In the genomic region with DNA sequence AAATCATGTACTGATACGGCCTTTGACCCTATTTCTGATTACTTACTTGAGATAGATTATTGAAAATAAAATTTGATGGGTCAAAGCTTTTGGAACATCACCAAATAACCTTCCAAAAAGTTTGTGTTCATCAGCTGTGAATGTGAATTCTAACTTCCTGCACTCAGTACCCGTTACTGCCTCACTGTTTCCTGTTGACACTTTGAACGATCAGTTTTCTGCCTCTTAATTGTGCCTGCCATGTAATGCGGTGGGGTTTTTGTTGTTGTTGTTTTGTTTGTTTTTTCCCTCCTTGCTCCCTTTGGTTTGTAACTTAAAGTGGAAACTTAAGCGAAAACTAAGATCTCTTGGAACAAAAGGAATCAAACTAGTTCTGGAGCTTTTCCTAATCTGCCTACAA, we compare ENCODE assay signal across 15 cellular contexts. TPM values are rescaled to one million over a fixed set of nuclear protein-coding genes. Genes with fewer than 3 reads are reported as not detected.
A peak's percentile ranks its signal among the peaks of the same experiment; 100 is the strongest.
DNase-seq lines count a peak whose midpoint lies in the region; ATAC-seq and TF ChIP-seq lines count a peak whose summit lies in the region.
"Had no signal": no experiment of that assay in that cellular context is flagged by ENCODE, and none has a peak within 500 bp of the region (broad histone marks: within the 10 kb centered on the region; RNA-seq: fewer than 3 reads in every experiment).

No MANE protein-coding gene starts in this region.

- no peak for TF ChIP-seq CTCF in GM10266 (IDR thresholded peaks at IDR 0.05; ENCODE audit: control insufficient read depth, insufficient read depth, low read depth, missing control alignments)

- peaks cover 97% of the 10 kb centered on the region for H3K36me3 Mint-ChIP-seq in activated CD4-positive, alpha-beta T cell treated with anti-CD3 and anti-CD28 coated beads, Interleukin-2, amount 10 ng/mL, durations not matched to agents 7 days and 5 days (ENCODE audit: low read depth)
- peaks cover 81% of the 10 kb centered on the region for H3K36me3 Mint-ChIP-seq in T-helper 1 cell treated with Interleukin-12 subunit alpha and Interleukin-12 subunit beta and Interleukin-4 antibody, amounts not matched to agents 30 μg/mL and 1 μg/mL, for 36 hours (ENCODE audit: low read depth)
- H3K36me3 Mint-ChIP-seq in stimulated activated naive B cell treated with anti-CD40 and anti-IgM and Interleukin-4, amounts not matched to agents 10 μg/mL and 1 μg/mL and 100 μg/mL, for 72 hours: peaks cover 62 to 79% of the 10 kb centered on the region in 2 donors

- CTCF ChIA-PET in activated CD4-positive, alpha-beta T cell treated with anti-CD3 and anti-CD28 coated beads, Interleukin-2, amount 10 ng/mL, durations not matched to agents 7 days and 5 days (lab: Charles Lee): interaction anchor here (0.6 to 1.1 kb wide), 2 partner anchors 9 to 28 kb away, joined by 3 read pairs; no protein-coding TSS in a partner anchor

- no peaks in the 10 kb centered on the region for H3K9me3 Mint-ChIP-seq in activated CD4-positive, alpha-beta T cell treated with anti-CD3 and anti-CD28 coated beads, Interleukin-2, amount 10 ng/mL, durations not matched to agents 7 days and 5 days
- H3K9me3 Mint-ChIP-seq in T-helper 1 cell treated with Interleukin-12 subunit alpha and Interleukin-12 subunit beta and Interleukin-4 antibody, amounts not matched to agents 30 μg/mL and 1 μg/mL, for 36 hours: no peaks in the 10 kb centered on the region
- H3K9me3 Mint-ChIP-seq in stimulated activated naive B cell treated with anti-CD40 and anti-IgM and Interleukin-4, amounts not matched to agents 10 μg/mL and 1 μg/mL and 100 μg/mL, for 72 hours: no peaks in the 10 kb centered on the region

- no peak for ATAC-seq in stimulated activated naive B cell treated with anti-CD40 and anti-IgM and Interleukin-4, amounts not matched to agents 10 μg/mL and 1 μg/mL and 100 μg/mL, for 72 hours (replicated peaks)
- ATAC-seq: heart left ventricle had no signal

- H3K4me1 Mint-ChIP-seq in activated CD4-positive, alpha-beta T cell treated with anti-CD3 and anti-CD28 coated beads, Interleukin-2, amount 10 ng/mL, durations not matched to agents 7 days and 5 days: peaks cover 82% of the 10 kb centered on the region
- H3K4me1 Mint-ChIP-seq in T-helper 1 cell treated with Interleukin-12 subunit alpha and Interleukin-12 subunit beta and Interleukin-4 antibody, amounts not matched to agents 30 μg/mL and 1 μg/mL, for 36 hours (ENCODE audit: low read depth): peaks cover 65% of the 10 kb centered on the region
- H3K4me1 Mint-ChIP-seq in stimulated activated naive B cell treated with anti-CD40 and anti-IgM and Interleukin-4, amounts not matched to agents 10 μg/mL and 1 μg/mL and 100 μg/mL, for 72 hours: peaks cover 42 to 56% of the 10 kb centered on the region in 2 donors

- peak overlapping the region; percentile 63 for H3K4me3 Mint-ChIP-seq in activated CD4-positive, alpha-beta T cell treated with anti-CD3 and anti-CD28 coated beads, Interleukin-2, amount 10 ng/mL, durations not matched to agents 7 days and 5 days
- H3K4me3 Mint-ChIP-seq in T-helper 1 cell treated with Interleukin-12 subunit alpha and Interleukin-12 subunit beta and Interleukin-4 antibody, amounts not matched to agents 30 μg/mL and 1 μg/mL, for 36 hours: peak overlapping the region; percentile 71
- H3K4me3 Mint-ChIP-seq in stimulated activated naive B cell treated with anti-CD40 and anti-IgM and Interleukin-4, amounts not matched to agents 10 μg/mL and 1 μg/mL and 100 μg/mL, for 72 hours: no peak overlapping the region

- peak overlapping the region; percentile 98 for H3K27ac Mint-ChIP-seq in activated CD4-positive, alpha-beta T cell treated with anti-CD3 and anti-CD28 coated beads, Interleukin-2, amount 10 ng/mL, durations not matched to agents 7 days and 5 days
- H3K27ac Mint-ChIP-seq in T-helper 1 cell treated with Interleukin-12 subunit alpha and Interleukin-12 subunit beta and Interleukin-4 antibody, amounts not matched to agents 30 μg/mL and 1 μg/mL, for 36 hours: peak overlapping the region; percentile 98
- peak overlapping the region; percentile 82 for H3K27ac Mint-ChIP-seq in stimulated activated naive B cell treated with anti-CD40 and anti-IgM and Interleukin-4, amounts not matched to agents 10 μg/mL and 1 μg/mL and 100 μg/mL, for 72 hours
- H3K27ac Mint-ChIP-seq: progenitor cell of endocrine pancreas had no signal

- H3K27me3 Mint-ChIP-seq in activated CD4-positive, alpha-beta T cell treated with anti-CD3 and anti-CD28 coated beads, Interleukin-2, amount 10 ng/mL, durations not matched to agents 7 days and 5 days: no peaks in the 10 kb centered on the region
- H3K27me3 Mint-ChIP-seq in T-helper 1 cell treated with Interleukin-12 subunit alpha and Interleukin-12 subunit beta and Interleukin-4 antibody, amounts not matched to agents 30 μg/mL and 1 μg/mL, for 36 hours (ENCODE audit: low read depth): no peaks in the 10 kb centered on the region
- H3K27me3 Mint-ChIP-seq in stimulated activated naive B cell treated with anti-CD40 and anti-IgM and Interleukin-4, amounts not matched to agents 10 μg/mL and 1 μg/mL and 100 μg/mL, for 72 hours: no peaks in the 10 kb centered on the region
- H3K27me3 Mint-ChIP-seq: progenitor cell of endocrine pancreas had no signal

- POLR2A ChIA-PET in activated CD4-positive, alpha-beta T cell treated with anti-CD3 and anti-CD28 coated beads, Interleukin-2, amount 10 ng/mL, durations not matched to agents 7 days and 5 days (lab: Charles Lee): interaction anchor here (0.6 to 0.7 kb wide), 2 partner anchors 86 to 1785 kb away, joined by 3 to 6 read pairs; no protein-coding TSS in a partner anchor

- peak; percentile 45 for DNase-seq in activated CD4-positive, alpha-beta T cell treated with anti-CD3 and anti-CD28 coated beads, Interleukin-2, amount 10 ng/mL, durations not matched to agents 7 days and 5 days
- DNase-seq in activated CD4-positive, alpha-beta T cell treated with anti-CD3 and anti-CD28 coated beads, Interleukin-2, amount 50 U/mL, for 1 hour: no peak
- peak; percentile 10 to 32 for DNase-seq in dermis microvascular lymphatic vessel endothelial cell (ENCODE audit: low read depth in 2 of 2)
- DNase-seq in stimulated activated naive B cell treated with anti-CD40 and anti-IgM and Interleukin-4, amounts not matched to agents 10 μg/mL and 1 μg/mL and 100 μg/mL, for 72 hours: no peak
- no peak for DNase-seq in DMS153 (lab: John Stamatoyannopoulos, UW)
- no peak for DNase-seq in GM10266 (ENCODE audit: extremely low spot score)
- no peak for DNase-seq in SIG-M5 (lab: John Stamatoyannopoulos, UW)
- DNase-seq: activated CD4-positive, alpha-beta T cell treated with anti-CD3 and anti-CD28 coated beads for 48 hours; cerebellar nuclear complex; heart left ventricle; NCI-H2029 treated with DMSO at 0.1 percent for 48 hours had no signal

RNA-seq across cellular contexts. Expression of gene ATG16L1, which starts 18.9 kb away (rescaled TPM):
- total RNA-seq in activated CD4-positive, alpha-beta T cell treated with anti-CD3 and anti-CD28 coated beads, Interleukin-2, amount 10 ng/mL, durations not matched to agents 7 days and 5 days: 10 to 100 TPM; 52.6 to 55.4 TPM
- 23.7 and 26.6 TPM in 2 replicates for total RNA-seq in dermis microvascular lymphatic vessel endothelial cell

RNA-seq across cellular contexts. Expression of gene SAG, which starts 37.2 kb away (rescaled TPM):
- total RNA-seq in activated CD4-positive, alpha-beta T cell treated with anti-CD3 and anti-CD28 coated beads, Interleukin-2, amount 10 ng/mL, durations not matched to agents 7 days and 5 days: not detected
- under 0.01 TPM in 1 of 2 replicates, not detected in the other for total RNA-seq in dermis microvascular lymphatic vessel endothelial cell
- total RNA-seq: progenitor cell of endocrine pancreas; T-helper 1 cell treated with Interleukin-12 subunit alpha and Interleukin-12 subunit beta and Interleukin-4 antibody, amounts not matched to agents 30 ng/mL and 1 ng/mL, for 36 hours; tibial nerve had no signal

Comparison
In these comparisons a context has a peak if more than half of its experiments do, and no peak if none do; other contexts are left out.
1. DNase-seq: peak in activated CD4-positive, alpha-beta T cell treated with anti-CD3 and anti-CD28 coated beads, Interleukin-2, amount 10 ng/mL, durations not matched to agents 7 days and 5 days (single experiment) and dermis microvascular lymphatic vessel endothelial cell (2 of 2); none in activated CD4-positive, alpha-beta T cell treated with anti-CD3 and anti-CD28 coated beads, Interleukin-2, amount 50 U/mL, for 1 hour (single experiment), stimulated activated naive B cell treated with anti-CD40 and anti-IgM and Interleukin-4, amounts not matched to agents 10 μg/mL and 1 μg/mL and 100 μg/mL, for 72 hours (single experiment), DMS153 (single experiment), GM10266 (single experiment) and SIG-M5 (single experiment).
2. H3K4me3 Mint-ChIP-seq: peak in activated CD4-positive, alpha-beta T cell treated with anti-CD3 and anti-CD28 coated beads, Interleukin-2, amount 10 ng/mL, durations not matched to agents 7 days and 5 days (single experiment) and T-helper 1 cell treated with Interleukin-12 subunit alpha and Interleukin-12 subunit beta and Interleukin-4 antibody, amounts not matched to agents 30 μg/mL and 1 μg/mL, for 36 hours (single experiment); none in stimulated activated naive B cell treated with anti-CD40 and anti-IgM and Interleukin-4, amounts not matched to agents 10 μg/mL and 1 μg/mL and 100 μg/mL, for 72 hours (0 of 2).
3. Peak in every context shown above with its lines, with median percentiles within 50 percentile points of each other: H3K27ac Mint-ChIP-seq.